In genomic region chr9:37902804-37903580, GRCh38 we compare ENCODE assay signal across 8 cellular contexts.
DNase-seq lines count a peak whose midpoint lies in the region; TF ChIP-seq lines count a peak whose summit lies in the region.

No MANE protein-coding gene starts in this region.

- peak overlapping the region; percentile 78 for H3K4me3 ChIP-seq in HAP-1
- peak overlapping the region; percentile 95 for H3K4me3 ChIP-seq in OCI-LY1 (ENCODE audit: low read depth, low read length, poor library complexity, severe bottlenecking)
- peak overlapping the region; percentile 85 to 86 for H3K4me3 ChIP-seq in mucosa of rectum (ENCODE audit: low read length in 2 of 2)

- peak overlapping the region; percentile 94 for H3K4me2 ChIP-seq in OCI-LY1 (ENCODE audit: low read length)

- no peaks in the 10 kb centered on the region for H3K9me2 ChIP-seq in OCI-LY1 (ENCODE audit: low read depth, low read length)

- peak overlapping the region; percentile 90 for H3K27ac Mint-ChIP-seq in dendritic cell treated with granulocyte-macrophage colony-stimulating factor and Interleukin-4, amounts not matched to agents 40 ng/mL and 50 ng/mL, for 4 days

- H3K4me3 Mint-ChIP-seq in dendritic cell treated with granulocyte-macrophage colony-stimulating factor and Interleukin-4, amounts not matched to agents 40 ng/mL and 50 ng/mL, for 4 days = peak overlapping the region; percentile 93

- in situ Hi-C loops in HAP-1 (cut with MboI; ENCODE audit: low sequenced_read_pairs) = loop anchor here (10.0 to 25.0 kb wide), 2 partner anchors 418 to 784 kb away; partner anchors contain the start of gene POLR1E

- H3K9ac ChIP-seq in OCI-LY1 (ENCODE audit: low read length) (peak overlapping the region; percentile 66), mucosa of rectum (ENCODE audit: low read depth in 1 of 2, low read length in 2 of 2) (peak overlapping the region; percentile 63 to 82)

- H3K27me3 ChIP-seq in HAP-1 (ENCODE audit: low read depth) (no peaks in the 10 kb centered on the region), OCI-LY1 (ENCODE audit: insufficient read depth, low read length) (no peaks in the 10 kb centered on the region), mucosa of rectum (ENCODE audit: control insufficient read depth in 2 of 2, insufficient read depth in 2 of 2, low read length in 2 of 2) (no peaks in the 10 kb centered on the region)

- no peaks in the 10 kb centered on the region for H4K20me1 ChIP-seq in OCI-LY1 (ENCODE audit: insufficient read depth, low read length)

- no peaks in the 10 kb centered on the region for H3K9me3 ChIP-seq in HAP-1
- H3K9me3 ChIP-seq in OCI-LY1 (ENCODE audit: low read length) = no peaks in the 10 kb centered on the region
- H3K9me3 ChIP-seq in mucosa of rectum (ENCODE audit: control insufficient read depth in 2 of 2, low read length in 2 of 2) = no peaks in the 10 kb centered on the region

- intact Hi-C loops in dendritic cell treated with granulocyte-macrophage colony-stimulating factor and Interleukin-4, amounts not matched to agents 40 ng/mL and 50 ng/mL, for 4 days (cut with micrococcal nuclease) = loop anchor here (10.0 kb wide), 1 partner anchor 492 kb away; the partner anchor contains the start of gene ALDH1B1

- H2AFZ ChIP-seq in OCI-LY1 (ENCODE audit: low read length) = no peak overlapping the region

- H3K4me1 Mint-ChIP-seq in dendritic cell treated with granulocyte-macrophage colony-stimulating factor and Interleukin-4, amounts not matched to agents 40 ng/mL and 50 ng/mL, for 4 days (ENCODE audit: low read depth) = peaks cover 21% of the 10 kb centered on the region

- H3K36me3 ChIP-seq in HAP-1 (replicated peaks) (peaks cover 12% of the 10 kb centered on the region), OCI-LY1 (ENCODE audit: insufficient read depth, low read length) (peaks cover 9% of the 10 kb centered on the region), mucosa of rectum (ENCODE audit: control insufficient read depth in 2 of 2, insufficient read depth in 2 of 2, low read length in 2 of 2) (peaks cover 8 to 9% of the 10 kb centered on the region in 2 donors)

- H3K36me3 Mint-ChIP-seq in dendritic cell treated with granulocyte-macrophage colony-stimulating factor and Interleukin-4, amounts not matched to agents 40 ng/mL and 50 ng/mL, for 4 days (ENCODE audit: low read depth) = peaks cover 32% of the 10 kb centered on the region

- no peaks in the 10 kb centered on the region for H3K27me3 Mint-ChIP-seq in dendritic cell treated with granulocyte-macrophage colony-stimulating factor and Interleukin-4, amounts not matched to agents 40 ng/mL and 50 ng/mL, for 4 days

- H3F3A ChIP-seq in OCI-LY1 (ENCODE audit: insufficient read depth, low read length) = no peaks in the 10 kb centered on the region

- peaks cover 21% of the 10 kb centered on the region; the same call in 1 of the 2 replicates for H3K79me2 ChIP-seq in OCI-LY1 (ENCODE audit: insufficient read depth, low read length)

- H3K4me1 ChIP-seq in HAP-1 (peaks cover 10% of the 10 kb centered on the region), OCI-LY1 (ENCODE audit: insufficient read depth, low read length, severe bottlenecking) (peaks cover 29% of the 10 kb centered on the region), mucosa of rectum (ENCODE audit: control insufficient read depth in 2 of 2, insufficient read depth in 2 of 2, low read length in 2 of 2) (peaks cover 17 to 21% of the 10 kb centered on the region in 2 donors)

- no peak for TF ChIP-seq CTCF in OCI-LY1 (IDR thresholded peaks at IDR 0.05; ENCODE audit: low read length)

- no peaks in the 10 kb centered on the region for H3K9me3 Mint-ChIP-seq in dendritic cell treated with granulocyte-macrophage colony-stimulating factor and Interleukin-4, amounts not matched to agents 40 ng/mL and 50 ng/mL, for 4 days

- DNase-seq in NCI-H2171 treated with DMSO at 0.1 percent for 48 hours (lab: John Stamatoyannopoulos, UW) = peak; percentile 10
- DNase-seq in NCI-H2171 (lab: John Stamatoyannopoulos, UW) = no peak
- peak in 1 of 2 experiments; percentile 10 for DNase-seq in HAP-1 (ENCODE audit: low spot score in 2 of 2)
- no peak for DNase-seq in islet precursor cell
- DNase-seq in GM19240 (ENCODE audit: insufficient read length, low spot score) = no peak

- H3K27ac ChIP-seq in OCI-LY1 (ENCODE audit: low read depth, low read length, poor library complexity, severe bottlenecking) (no peak overlapping the region), mucosa of rectum (ENCODE audit: low read depth in 2 of 2, low read length in 2 of 2) (peak overlapping the region; percentile 82 to 89)
